ENCODE assay signal across 20 cellular contexts in the genomic region with DNA sequence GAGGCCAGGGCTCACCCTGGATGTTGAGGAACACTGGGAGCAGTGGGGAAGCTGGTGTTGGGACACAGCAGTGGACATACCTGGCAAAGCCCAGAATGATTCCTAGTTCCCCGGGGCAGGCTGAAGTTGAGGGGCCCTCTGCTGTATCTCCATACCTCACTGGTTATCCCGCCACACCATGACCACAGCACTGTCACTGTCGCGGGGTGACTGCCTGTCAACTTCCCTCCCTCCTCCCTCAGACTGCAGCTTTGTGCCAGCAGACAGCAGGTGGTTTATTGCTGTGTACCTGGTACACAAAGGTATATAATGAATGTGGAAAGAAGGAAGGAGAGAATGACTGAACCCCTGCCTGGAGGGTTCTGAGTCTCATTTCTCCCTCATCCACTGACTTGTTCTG.
"Had no signal": no experiment of that assay in that cellular context is flagged by ENCODE, and none has a peak within 500 bp of the region (broad histone marks: within the 10 kb centered on the region; RNA-seq: fewer than 3 reads in every experiment).

No MANE protein-coding gene starts in this region.

- DNase-seq: activated CD4-positive, alpha-beta T cell treated with anti-CD3 and anti-CD28 coated beads, Interleukin-2, amount 10 ng/mL, durations not matched to agents 7 days and 5 days; activated CD8-positive, alpha-beta memory T cell treated with anti-CD3 and anti-CD28 coated beads for 24 hours; activated gamma-delta T cell treated with Interleukin-2 at 50 U/mL for 16 hours; activated naive CD8-positive, alpha-beta T cell treated with anti-CD3 and anti-CD28 coated beads for 36 hours; amygdala; body of pancreas; cortex of kidney; effector CD8-positive, alpha-beta T cell; foreskin keratinocyte; glutamatergic neuron; hypothalamus; kidney; nephron progenitor cell; stimulated activated CD4-positive, alpha-beta T cell treated with anti-CD3 and anti-CD28 coated beads, Interleukin-15, amount 100 ng/mL, for 24 hours; stimulated activated CD4-positive, alpha-beta T cell treated with anti-CD3 and anti-CD28 coated beads, Interleukin-4, amount 100 ng/mL, for 24 hours; stimulated activated naive CD4-positive, alpha-beta T cell had no signal

- H3K4me3 ChIP-seq: body of pancreas, right atrium auricular region, tibial nerve had no signal

- H3K9me3 Mint-ChIP-seq: activated CD4-positive, alpha-beta T cell treated with anti-CD3 and anti-CD28 coated beads, Interleukin-2, amount 10 ng/mL, durations not matched to agents 7 days and 5 days; activated naive CD8-positive, alpha-beta T cell treated with anti-CD3 and anti-CD28 coated beads for 36 hours; central memory CD8-positive, alpha-beta T cell; nephron progenitor cell had no signal

- H3K27ac ChIP-seq: body of pancreas, foreskin keratinocyte, right atrium auricular region, tibial nerve had no signal

- H3K27me3 ChIP-seq: body of pancreas, foreskin keratinocyte, right atrium auricular region, tibial nerve had no signal

- H3K27me3 Mint-ChIP-seq: central memory CD8-positive, alpha-beta T cell had no signal

- H3K4me1 Mint-ChIP-seq: nephron progenitor cell had no signal

- H3K9me3 ChIP-seq: body of pancreas, right atrium auricular region, tibial nerve had no signal

- H3K4me1 ChIP-seq: body of pancreas had no signal

- H3K4me3 Mint-ChIP-seq: activated CD4-positive, alpha-beta T cell treated with anti-CD3 and anti-CD28 coated beads, Interleukin-2, amount 10 ng/mL, durations not matched to agents 7 days and 5 days; activated naive CD8-positive, alpha-beta T cell treated with anti-CD3 and anti-CD28 coated beads for 36 hours; central memory CD8-positive, alpha-beta T cell; nephron progenitor cell had no signal

- ATAC-seq: body of pancreas, foreskin keratinocyte had no signal

- H3K36me3 ChIP-seq: right atrium auricular region, tibial nerve had no signal

- H3K36me3 Mint-ChIP-seq: activated naive CD8-positive, alpha-beta T cell treated with anti-CD3 and anti-CD28 coated beads for 36 hours had no signal

- H3K27ac Mint-ChIP-seq: activated CD4-positive, alpha-beta T cell treated with anti-CD3 and anti-CD28 coated beads, Interleukin-2, amount 10 ng/mL, durations not matched to agents 7 days and 5 days; activated naive CD8-positive, alpha-beta T cell treated with anti-CD3 and anti-CD28 coated beads for 36 hours; nephron progenitor cell; progenitor cell of endocrine pancreas had no signal
